In genomic region chr14:20454645-20455354, GRCh38 we compare ENCODE assay signal across 8 cellular contexts. TPM values are rescaled to one million over a fixed set of nuclear protein-coding genes. Genes with fewer than 3 reads are reported as not detected.
DNase-seq lines count a peak whose midpoint lies in the region; ATAC-seq and TF ChIP-seq lines count a peak whose summit lies in the region.

APEX1 (plus strand) TSS chr14:20455226; CDS start chr14:20455646, 420 bp downstream.
OSGEP (minus strand) TSS chr14:20454812; CDS start chr14:20454683, 129 bp downstream.

- no peaks in the 10 kb centered on the region for H3K9me3 Mint-ChIP-seq in activated T-cell treated with anti-CD3 and anti-CD28 coated beads, Interleukin-2, amount 50 U/mL, for 72 hours

- H3K27ac ChIP-seq in KMS-11 (peak within 1 kb of the TSS; percentile 87), Peyer's patch (peak within 1 kb of the TSS; percentile 83 to 97 (median 88)), esophagus muscularis mucosa (replicated peaks in 1 of 4) (peak within 1 kb of the TSS; percentile 88 to 97 (median 94)), muscle layer of duodenum (ENCODE audit: low read length) (peak within 1 kb of the TSS; percentile 98)

- ATAC-seq in GM21737 (IDR thresholded peaks at IDR 0.05; ENCODE audit: unreplicated experiment) = peak; percentile 74
- peak; percentile 86 to 88 for ATAC-seq in activated T-cell treated with anti-CD3 and anti-CD28 coated beads, Interleukin-2, amount 50 U/mL, for 72 hours (replicated peaks in 1 of 2)

- H3K36me3 ChIP-seq in KMS-11 (ENCODE audit: insufficient read depth) = no peaks in the 10 kb centered on the region
- H3K36me3 ChIP-seq in Peyer's patch = peaks cover 0 to 56% (median 0%) of the 10 kb centered on the region in 3 donors
- H3K36me3 ChIP-seq in esophagus muscularis mucosa = peaks cover 38 to 68% (median 60%) of the 10 kb centered on the region in 4 donors
- H3K36me3 ChIP-seq in muscle layer of duodenum (ENCODE audit: control insufficient read depth in 1 of 2, insufficient read depth in 2 of 2, low read length in 2 of 2) = peaks cover 48 to 56% of the 10 kb centered on the region in 2 donors

- H3K4me1 ChIP-seq in KMS-11 (ENCODE audit: low read depth, poor library complexity, severe bottlenecking) (peaks cover 18% of the 10 kb centered on the region), Peyer's patch (peaks cover 0 to 50% (median 13%) of the 10 kb centered on the region in 4 donors), esophagus muscularis mucosa (peaks cover 33 to 54% (median 47%) of the 10 kb centered on the region in 4 donors), muscle layer of duodenum (ENCODE audit: control insufficient read depth in 1 of 2, insufficient read depth in 2 of 2, low read length in 2 of 2) (peaks cover 12 to 45% of the 10 kb centered on the region in 2 donors)

- no peak for TF ChIP-seq CTCF in KMS-11 (conservative IDR thresholded peaks at IDR 0.05; ENCODE audit: low read depth, low read length)
- peak in 3 of 6 experiments; percentile 10 to 27 (median 10) for TF ChIP-seq CTCF in Peyer's patch (IDR thresholded peaks at IDR 0.05)
- TF ChIP-seq CTCF in esophagus muscularis mucosa (IDR thresholded peaks at IDR 0.05) = no peak

- peak; percentile 12 for TF ChIP-seq EP300 in esophagus muscularis mucosa (IDR thresholded peaks at IDR 0.05)

- peak within 1 kb of the TSS in 1 of 2 donors; percentile 46 for H3K4me3 Mint-ChIP-seq in activated T-cell treated with anti-CD3 and anti-CD28 coated beads, Interleukin-2, amount 50 U/mL, for 72 hours

- H3K79me2 ChIP-seq in KMS-11 (ENCODE audit: insufficient read depth, low read depth) = peaks cover 33% of the 10 kb centered on the region

- intact Hi-C loops in esophagus muscularis mucosa (cut with DNase I) = loop anchor here (5.0 kb wide), 2 partner anchors 37 to 112 kb away; partner anchors contain the start of gene PARP2

- H2AFZ ChIP-seq in KMS-11 (ENCODE audit: low read depth) = peak within 1 kb of the TSS; percentile 75

- H3K36me3 Mint-ChIP-seq in activated T-cell treated with anti-CD3 and anti-CD28 coated beads, Interleukin-2, amount 50 U/mL, for 72 hours (ENCODE audit: insufficient read depth in 2 of 2) = peaks cover 4 to 21% of the 10 kb centered on the region in 2 donors

- peaks cover 19% of the 10 kb centered on the region for H3K4me1 Mint-ChIP-seq in activated T-cell treated with anti-CD3 and anti-CD28 coated beads, Interleukin-2, amount 50 U/mL, for 72 hours (ENCODE audit: low read depth)

- no peaks in the 10 kb centered on the region for H4K20me1 ChIP-seq in KMS-11 (ENCODE audit: insufficient read depth)

- H3K4me2 ChIP-seq in KMS-11 = peak within 1 kb of the TSS; percentile 79

- H3K27me3 Mint-ChIP-seq in activated T-cell treated with anti-CD3 and anti-CD28 coated beads, Interleukin-2, amount 50 U/mL, for 72 hours (ENCODE audit: low read depth) = no peaks in the 10 kb centered on the region

- no peaks in the 10 kb centered on the region for H3K9me3 ChIP-seq in Peyer's patch
- no peaks in the 10 kb centered on the region for H3K9me3 ChIP-seq in esophagus muscularis mucosa
- no peaks in the 10 kb centered on the region for H3K9me3 ChIP-seq in muscle layer of duodenum (ENCODE audit: control insufficient read depth in 1 of 2, low read length in 2 of 2)

- H3K9ac ChIP-seq in KMS-11 = peak within 1 kb of the TSS; percentile 85

- peak within 1 kb of the TSS; percentile 67 for H3K27ac Mint-ChIP-seq in activated T-cell treated with anti-CD3 and anti-CD28 coated beads, Interleukin-2, amount 50 U/mL, for 72 hours

- H3K4me3 ChIP-seq in KMS-11 (IDR thresholded peaks at IDR 0.05; ENCODE audit: insufficient read depth, low read depth, low read length) = no peak within 1 kb of the TSS
- H3K4me3 ChIP-seq in Peyer's patch = peak within 1 kb of the TSS; percentile 49 to 89 (median 72)
- H3K4me3 ChIP-seq in esophagus muscularis mucosa = peak within 1 kb of the TSS; percentile 82 to 87 (median 84)
- H3K4me3 ChIP-seq in muscle layer of duodenum (ENCODE audit: low read depth in 1 of 2, low read length in 2 of 2) = peak within 1 kb of the TSS; percentile 92 to 98

- WGBS in esophagus muscularis mucosa = 0% methylated on average over 29 of the region's 44 CpGs

- H3K27me3 ChIP-seq in KMS-11 (ENCODE audit: insufficient read depth, low read depth) (no peaks in the 10 kb centered on the region), Peyer's patch (no peaks in the 10 kb centered on the region), esophagus muscularis mucosa (no peaks in the 10 kb centered on the region), muscle layer of duodenum (ENCODE audit: low read depth, low read length) (no peaks in the 10 kb centered on the region)

- DNase-seq in DMS53 treated with DMSO at 0.1 percent for 48 hours (lab: John Stamatoyannopoulos, UW; ENCODE audit: unreplicated experiment) (peak; percentile 56), Peyer's patch (peak; percentile 98 to 99 (median 99)), esophagus muscularis mucosa (ENCODE audit: extremely low spot score) (peak; percentile 100)
- peak; percentile 96 to 99 for DNase-seq in activated T-cell treated with anti-CD3 and anti-CD28 coated beads, Interleukin-2, amount 50 U/mL, for 72 hours
- peak; percentile 96 to 97 for DNase-seq in stimulated activated CD8-positive, alpha-beta memory T cell treated with anti-CD3 and anti-CD28 coated beads, Interleukin-7, amount 100 ng/mL, for 4 hours (ENCODE audit: low read depth in 2 of 2)

- TF ChIP-seq POLR2A in Peyer's patch (IDR thresholded peaks at IDR 0.05) (peak; percentile 58 to 92), esophagus muscularis mucosa (IDR thresholded peaks at IDR 0.05; ENCODE audit: low read depth) (no peak)

RNA-seq across cellular contexts. Expression of gene APEX1, which starts in this region (rescaled TPM):
- total RNA-seq in Peyer's patch = 100 to 1,000 TPM in 1 of 4 donors, 10 to 100 TPM in 3; 79.8 to 142 (median 92.0) TPM
- total RNA-seq in activated T-cell treated with anti-CD3 and anti-CD28 coated beads, Interleukin-2, amount 50 U/mL, for 72 hours = 100 to 1,000 TPM; 198 to 209 TPM
- total RNA-seq in esophagus muscularis mucosa = 100 to 1,000 TPM; 101 to 105 (median 104) TPM

RNA-seq across cellular contexts. Expression of gene OSGEP, which starts in this region (rescaled TPM):
- total RNA-seq in Peyer's patch (100 to 1,000 TPM in 3 of 4 donors, 10 to 100 TPM in 1; 58.3 to 112 (median 102) TPM), esophagus muscularis mucosa (10 to 100 TPM; 23.5 to 36.8 (median 24.8) TPM)
- total RNA-seq in activated T-cell treated with anti-CD3 and anti-CD28 coated beads, Interleukin-2, amount 50 U/mL, for 72 hours = 10 to 100 TPM; 50.7 to 68.1 TPM
